10 cellular contexts compared by ENCODE assay signal in the genomic region with DNA sequence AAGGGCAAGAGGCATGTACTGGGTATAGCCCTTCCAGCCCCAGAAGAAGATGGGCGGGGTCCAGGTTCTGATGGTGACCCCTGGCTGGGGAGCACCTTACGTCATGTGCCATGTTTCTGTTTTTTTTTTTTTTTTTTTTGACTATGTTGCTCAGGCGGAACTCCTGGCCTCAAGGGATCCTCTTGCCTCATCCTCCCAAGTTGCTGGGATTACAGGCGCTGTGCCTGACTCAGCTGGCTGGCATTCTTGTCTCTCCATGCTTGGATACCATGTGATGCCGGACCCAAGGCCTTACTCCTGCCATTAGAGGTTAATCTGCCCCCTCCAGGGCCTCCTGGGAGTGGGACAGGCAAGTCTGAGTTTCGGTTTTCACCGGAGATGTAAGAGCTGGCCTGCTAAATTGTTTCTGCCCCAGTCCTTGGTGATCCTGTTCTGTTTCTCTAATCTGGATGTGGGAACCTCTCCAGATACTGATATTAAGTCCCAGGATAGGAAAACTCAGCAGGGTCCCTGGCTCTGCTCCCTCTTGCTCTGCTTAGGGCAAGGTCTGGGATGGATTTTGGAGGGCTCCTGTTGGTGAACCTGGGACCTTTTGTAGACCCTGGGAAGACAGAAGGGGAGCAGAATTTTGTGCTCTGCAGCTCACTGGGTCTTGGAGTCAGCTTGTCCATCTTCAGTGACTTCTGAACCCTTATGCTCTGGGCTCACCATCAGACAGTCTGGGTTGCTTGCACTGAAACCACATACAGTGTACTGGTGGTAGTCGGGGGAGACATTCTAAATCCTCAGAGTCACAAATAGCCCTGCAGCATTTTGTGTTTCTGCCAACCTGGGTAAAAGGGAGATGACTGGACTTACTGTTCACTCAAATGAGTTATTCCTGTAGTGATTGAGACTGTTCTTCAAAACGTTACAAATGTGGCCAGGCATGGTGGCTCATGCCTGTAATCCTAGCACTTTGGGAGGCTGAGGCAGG. TPM values are rescaled to one million over a fixed set of nuclear protein-coding genes. Genes with fewer than 3 reads are reported as not detected.
DNase-seq lines count a peak whose midpoint lies in the region; ATAC-seq and TF ChIP-seq lines count a peak whose summit lies in the region.
"Had no signal": no experiment of that assay in that cellular context is flagged by ENCODE, and none has a peak within 500 bp of the region (broad histone marks: within the 10 kb centered on the region; RNA-seq: fewer than 3 reads in every experiment).

No MANE protein-coding gene starts in this region.

- H3K36me3 ChIP-seq in GM23248 (ENCODE audit: low read depth) (no peaks in the 10 kb centered on the region), WERI-Rb-1 (peaks cover 4% of the 10 kb centered on the region; the same call in 1 of the 2 replicates), skeletal muscle satellite cell (ENCODE audit: insufficient read depth, low read length) (no peaks in the 10 kb centered on the region)
- H3K36me3 ChIP-seq in CD4-positive, alpha-beta memory T cell (ENCODE audit: insufficient read depth, low read length), result no peaks in the 10 kb centered on the region

- no peak overlapping the region for H3K4me3 Mint-ChIP-seq in CD4-positive, alpha-beta memory T cell
- H3K4me3 Mint-ChIP-seq: naive thymus-derived CD8-positive, alpha-beta T cell had no signal

- H3K4me2 ChIP-seq in GM23248 (ENCODE audit: unreplicated experiment) (peak overlapping the region; percentile 75), skeletal muscle satellite cell (ENCODE audit: low read length) (peak overlapping the region; percentile 71)

- H3K9ac ChIP-seq in GM23248 (peak overlapping the region; percentile 85), skeletal muscle satellite cell (ENCODE audit: low read depth, low read length) (peak overlapping the region; percentile 70)

- no peaks in the 10 kb centered on the region for H3K9me3 Mint-ChIP-seq in CD4-positive, alpha-beta memory T cell
- H3K9me3 Mint-ChIP-seq: naive thymus-derived CD8-positive, alpha-beta T cell had no signal

- DNase-seq in GM23248, result peak; percentile 99
- DNase-seq in WERI-Rb-1, result peak; percentile 37
- peak; percentile 73 for DNase-seq in cardiac septum (ENCODE audit: low spot score)
- no peak for DNase-seq in DMS53 (lab: John Stamatoyannopoulos, UW)
- no peak for DNase-seq in CD4-positive, alpha-beta memory T cell
- DNase-seq in NCI-H526 treated with DMSO at 0.1 percent for 48 hours (lab: John Stamatoyannopoulos, UW), result no peak
- DNase-seq: activated T-cell treated with anti-CD3 and anti-CD28 coated beads, Interleukin-2, amount 50 U/mL, for 48 hours; naive thymus-derived CD8-positive, alpha-beta T cell had no signal

- no peaks in the 10 kb centered on the region for H3K27me3 ChIP-seq in GM23248 (replicated peaks; ENCODE audit: insufficient read depth)
- H3K27me3 ChIP-seq in WERI-Rb-1 (ENCODE audit: insufficient read depth, low read depth, severe bottlenecking), result no peaks in the 10 kb centered on the region
- no peaks in the 10 kb centered on the region for H3K27me3 ChIP-seq in skeletal muscle satellite cell (ENCODE audit: control insufficient read depth, insufficient read depth, low read length)
- no peaks in the 10 kb centered on the region for H3K27me3 ChIP-seq in CD4-positive, alpha-beta memory T cell (ENCODE audit: insufficient read depth, low read length)

- H3K27ac Mint-ChIP-seq in CD4-positive, alpha-beta memory T cell, result no peak overlapping the region

- H4K20me1 ChIP-seq in GM23248 (ENCODE audit: insufficient read depth), result no peaks in the 10 kb centered on the region

- POLR2A ChIA-PET in CD4-positive, alpha-beta memory T cell (lab: Charles Lee; ENCODE audit: partially characterized antibody), result no interaction called here

- 2 to 3% methylated on average over 9 of the region's 9 CpGs for WGBS in GM23248 (ENCODE audit: low coverage in 1 of 2, low lambda C conversion rate in 2 of 2, missing lambda C conversion rate in 2 of 2), 2 experiments

- TF ChIP-seq CTCF in WERI-Rb-1 (IDR thresholded peaks at IDR 0.05; ENCODE audit: low read depth, low read length), result no peak

- H3K4me1 Mint-ChIP-seq in CD4-positive, alpha-beta memory T cell, result peaks cover 0 to 3% (median 0%) of the 10 kb centered on the region in 4 donors
- H3K4me1 Mint-ChIP-seq: naive thymus-derived CD8-positive, alpha-beta T cell had no signal

- H3K27ac ChIP-seq in GM23248 (peak overlapping the region; percentile 100), WERI-Rb-1 (peak overlapping the region; percentile 5; the same call in 1 of the 2 replicates)
- no peak overlapping the region for H3K27ac ChIP-seq in CD4-positive, alpha-beta memory T cell (ENCODE audit: low read depth, low read length)

- CTCF ChIA-PET in CD4-positive, alpha-beta memory T cell (lab: Charles Lee; ENCODE audit: partially characterized antibody), result no interaction called here

- H3K4me3 ChIP-seq in GM23248, result peak overlapping the region; percentile 58
- H3K4me3 ChIP-seq in WERI-Rb-1 (ENCODE audit: low read depth, low read length), result no peak overlapping the region
- peak overlapping the region; percentile 48 for H3K4me3 ChIP-seq in skeletal muscle satellite cell (ENCODE audit: low read length)
- H3K4me3 ChIP-seq in CD4-positive, alpha-beta memory T cell (ENCODE audit: low read length in 2 of 2), result no peak overlapping the region

- no peaks in the 10 kb centered on the region for H3K36me3 Mint-ChIP-seq in CD4-positive, alpha-beta memory T cell
- H3K36me3 Mint-ChIP-seq: naive thymus-derived CD8-positive, alpha-beta T cell had no signal

- no peaks in the 10 kb centered on the region for H3K27me3 Mint-ChIP-seq in CD4-positive, alpha-beta memory T cell
- H3K27me3 Mint-ChIP-seq: naive thymus-derived CD8-positive, alpha-beta T cell had no signal

- in situ Hi-C loops in GM23248 (cut with MboI), result no loop called here

- no peaks in the 10 kb centered on the region for H3K9me2 ChIP-seq in GM23248 (ENCODE audit: insufficient read depth)

- no peak overlapping the region; the same call in 1 of the 2 replicates for H2AFZ ChIP-seq in GM23248

- intact Hi-C loops in cardiac septum (cut with DNase I), result no loop called here
- intact Hi-C loops in CD4-positive, alpha-beta memory T cell (cut with micrococcal nuclease), result no loop called here

- no peak for ATAC-seq in GM18519 (IDR thresholded peaks at IDR 0.05; ENCODE audit: low FRiP score, unreplicated experiment)
- ATAC-seq: naive thymus-derived CD8-positive, alpha-beta T cell had no signal

- H3K4me1 ChIP-seq in GM23248 (ENCODE audit: insufficient read depth) (peaks cover 75% of the 10 kb centered on the region), skeletal muscle satellite cell (ENCODE audit: control insufficient read depth, insufficient read depth, low read length) (peaks cover 58% of the 10 kb centered on the region)
- H3K4me1 ChIP-seq in CD4-positive, alpha-beta memory T cell (ENCODE audit: insufficient read depth, low read length), result no peaks in the 10 kb centered on the region

- peaks cover 58% of the 10 kb centered on the region for H3F3A ChIP-seq in GM23248 (ENCODE audit: insufficient read depth)

- H3K79me2 ChIP-seq in GM23248 (ENCODE audit: insufficient read depth), result peaks cover 78% of the 10 kb centered on the region

- H3K9me3 ChIP-seq in GM23248 (ENCODE audit: low read depth) (no peaks in the 10 kb centered on the region), WERI-Rb-1 (ENCODE audit: severe bottlenecking) (no peaks in the 10 kb centered on the region), skeletal muscle satellite cell (replicated peaks; ENCODE audit: low read length) (no peaks in the 10 kb centered on the region)
- H3K9me3 ChIP-seq in CD4-positive, alpha-beta memory T cell (ENCODE audit: control insufficient read depth in 1 of 2, low read length in 2 of 2), result no peaks in the 10 kb centered on the region

RNA-seq across cellular contexts. Expression of a gene that starts 45.1 kb away (rescaled TPM):
- 146 and 162 TPM in 2 replicates for total RNA-seq in GM23248 (2014; rRNA removed; shearing (Covaris generic))
- polyA plus RNA-seq in GM23248 (2016; fragmentation: Nextera tagmentation; extraction: Ambion mirVana), result 110 and 113 TPM in 2 replicates
- total RNA-seq in cardiac septum, result 2.7 TPM
- 17.0 and 20.1 TPM in 2 replicates for total RNA-seq in skeletal muscle satellite cell (2012; rRNA removed)
- under 1 TPM; 0.26 to 0.42 TPM for total RNA-seq in CD4-positive, alpha-beta memory T cell
- polyA plus RNA-seq in CD4-positive, alpha-beta memory T cell, result under 1 TPM in 1 of 2 donors, not detected in 1; 0.08 TPM

RNA-seq across cellular contexts. Expression of a gene that starts 49.8 kb away (rescaled TPM):
- total RNA-seq in GM23248 (2014; rRNA removed; shearing (Covaris generic)), result 23.5 and 29.6 TPM in 2 replicates
- polyA plus RNA-seq in GM23248 (2016; fragmentation: Nextera tagmentation; extraction: Ambion mirVana), result 3.3 TPM in 2 replicates
- total RNA-seq in cardiac septum, result 81.2 TPM
- 15.7 and 16.4 TPM in 2 replicates for total RNA-seq in skeletal muscle satellite cell (2012; rRNA removed)
- 10 to 100 TPM; 23.7 to 25.0 TPM for total RNA-seq in CD4-positive, alpha-beta memory T cell
- polyA plus RNA-seq in CD4-positive, alpha-beta memory T cell, result 1 to 10 TPM; 2.3 to 7.5 TPM

Comparison
In these comparisons a context has a peak if more than half of its experiments do, and no peak if none do; other contexts are left out.
1. DNase-seq: peak in GM23248 (single experiment), WERI-Rb-1 (single experiment) and cardiac septum (single experiment); none in DMS53 (single experiment), CD4-positive, alpha-beta memory T cell (0 of 5) and NCI-H526 treated with DMSO at 0.1 percent for 48 hours (single experiment).
2. H3K4me3 ChIP-seq: peak in GM23248 (single experiment) and skeletal muscle satellite cell (single experiment); none in WERI-Rb-1 (single experiment) and CD4-positive, alpha-beta memory T cell (0 of 2).
3. RNA of a gene that starts 45.1 kb away (total RNA-seq): 146 to 162 TPM in GM23248; 2.7 TPM in cardiac septum (single experiment) and 0.26 to 0.42 TPM in CD4-positive, alpha-beta memory T cell; every median in the first group is over 10 times any median in the second.